Comparison of ENCODE assay signal across 10 cellular contexts in the genomic region with DNA sequence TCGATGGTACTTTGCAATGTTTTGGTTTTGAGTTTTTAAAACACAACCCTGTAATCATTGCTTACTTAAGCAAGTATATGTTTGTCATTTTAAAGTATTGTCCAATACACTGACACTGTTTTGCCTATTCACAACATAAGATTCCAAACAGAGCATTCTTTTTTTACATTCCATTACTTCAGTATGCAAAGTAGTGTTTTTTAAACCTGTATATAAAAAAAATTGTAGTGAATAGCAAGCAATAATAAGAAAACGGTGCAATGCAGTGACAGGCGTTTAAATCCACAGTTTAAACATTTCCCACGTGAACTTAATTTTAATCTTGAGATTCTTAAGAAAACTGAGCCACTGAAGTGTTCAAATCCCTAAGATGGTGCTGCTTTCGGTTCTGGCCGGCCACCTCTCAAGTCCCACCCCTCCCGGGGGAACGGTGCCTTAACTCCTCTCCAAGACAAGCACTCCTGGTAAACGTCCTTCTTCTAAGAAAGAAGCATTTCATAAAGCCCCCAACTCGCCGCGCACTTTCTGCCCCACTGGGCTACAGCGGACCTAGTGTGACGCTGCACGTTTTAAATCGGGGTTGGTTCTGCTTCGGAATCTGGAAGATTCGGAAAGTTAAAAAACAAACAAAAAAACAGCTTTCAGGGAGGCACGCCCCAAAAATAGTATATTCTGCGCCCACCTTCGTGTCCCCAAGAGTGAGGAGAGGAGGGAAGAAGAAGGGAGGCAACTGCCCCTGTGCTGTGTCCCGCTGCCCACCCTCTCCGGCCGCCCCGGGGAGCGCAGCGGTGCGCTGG. TPM values are rescaled to one million over a fixed set of nuclear protein-coding genes. Genes with fewer than 3 reads are reported as not detected.
DNase-seq lines count a peak whose midpoint lies in the region; ATAC-seq and TF ChIP-seq lines count a peak whose summit lies in the region.
"Had no signal": no experiment of that assay in that cellular context is flagged by ENCODE, and none has a peak within 500 bp of the region (broad histone marks: within the 10 kb centered on the region; RNA-seq: fewer than 3 reads in every experiment).

No MANE protein-coding gene starts in this region.

- WGBS in liver: 5% methylated on average over 28 of the region's 28 CpGs

- peak; percentile 29 for DNase-seq in DMS 273 (lab: John Stamatoyannopoulos, UW; ENCODE audit: unreplicated experiment)
- no peak for DNase-seq in DMS 273 treated with DMSO at 0.1 percent for 48 hours (lab: John Stamatoyannopoulos, UW)
- peak; percentile 74 for DNase-seq in coronary artery (ENCODE audit: low spot score)
- no peak for DNase-seq in thoracic aorta (ENCODE audit: low spot score)
- no peak for DNase-seq in SW 1271 (lab: John Stamatoyannopoulos, UW)
- no peak for DNase-seq in OCI-M2 (lab: John Stamatoyannopoulos, UW; ENCODE audit: unreplicated experiment)
- DNase-seq: stimulated activated CD4-positive, alpha-beta T cell treated with anti-CD3 and anti-CD28 coated beads, Interleukin-2, amount 100 ng/mL, for 48 hours had no signal

- H3K4me3 ChIP-seq in coronary artery: peak overlapping the region; percentile 78
- H3K4me3 ChIP-seq in liver (ENCODE audit: low read depth in 1 of 3, low read length in 3 of 3): peak overlapping the region; percentile 27 to 73 (median 57)
- peak overlapping the region; percentile 92 for H3K4me3 ChIP-seq in thoracic aorta

- H3K36me3 ChIP-seq in liver (ENCODE audit: control insufficient read depth in 4 of 4, insufficient read depth in 3 of 4, low read depth in 1 of 4, low read length in 3 of 4): no peaks in the 10 kb centered on the region
- no peaks in the 10 kb centered on the region for H3K36me3 ChIP-seq in thoracic aorta

- peak overlapping the region in 1 of 2 donors; percentile 19 for H3K9ac ChIP-seq in liver (ENCODE audit: low read depth in 1 of 2, low read length in 2 of 2)

- TF ChIP-seq RAD21 in liver (IDR thresholded peaks at IDR 0.05): no peak

- H3K4me1 ChIP-seq in liver (ENCODE audit: control insufficient read depth in 4 of 4, insufficient read depth in 4 of 4, low read length in 3 of 4): peaks cover 10 to 30% (median 25%) of the 10 kb centered on the region in 4 donors
- H3K4me1 ChIP-seq in thoracic aorta (ENCODE audit: control insufficient read depth in 1 of 2, low read depth in 2 of 2): peaks cover 10 to 23% of the 10 kb centered on the region in 2 donors

- ATAC-seq in thoracic aorta (ENCODE audit: insufficient number of reproducible peaks, low FRiP score, low read depth) (no peak), HG02970 (IDR thresholded peaks at IDR 0.05; ENCODE audit: low FRiP score, unreplicated experiment) (no peak)

- peaks cover 0 to 20% (median 5%) of the 10 kb centered on the region in 4 donors for H3K27me3 ChIP-seq in liver (ENCODE audit: control insufficient read depth in 4 of 4, insufficient read depth in 4 of 4, low read length in 3 of 4)
- H3K27me3 ChIP-seq in thoracic aorta (replicated peaks; ENCODE audit: insufficient read depth): no peaks in the 10 kb centered on the region

- H3K9me3 ChIP-seq in liver (ENCODE audit: control insufficient read depth in 4 of 4, low read length in 3 of 4) (no peaks in the 10 kb centered on the region), thoracic aorta (no peaks in the 10 kb centered on the region)

- TF ChIP-seq CTCF in coronary artery (IDR thresholded peaks at IDR 0.05): no peak
- TF ChIP-seq CTCF in liver (IDR thresholded peaks at IDR 0.05; ENCODE audit: low read depth, low read length, missing input control): no peak
- TF ChIP-seq CTCF in thoracic aorta (IDR thresholded peaks at IDR 0.05): no peak

- H3K27ac ChIP-seq in coronary artery (peak overlapping the region; percentile 91 to 93), liver (ENCODE audit: low read depth in 1 of 2, low read length in 2 of 2) (peak overlapping the region in 1 of 2 donors; percentile 12), thoracic aorta (peak overlapping the region; percentile 88 to 93)
- H3K27ac ChIP-seq: 22Rv1 had no signal

TF ChIP-seq in liver, 16 proteins besides CTCF, POLR2A, EP300 and RAD21:
- TF ChIP-seq TAF1 (conservative IDR thresholded peaks at IDR 0.05) (no peak), EGR1 (IDR thresholded peaks at IDR 0.05; ENCODE audit: low read depth in 2 of 2) (no peak), ATF3 (IDR thresholded peaks at IDR 0.05) (no peak)

RNA-seq across cellular contexts. Expression of gene PGR, which starts 2.9 kb away (rescaled TPM):
- total RNA-seq in liver (under 1 TPM in 1 of 2 donors, not detected in 1; 0.17 TPM), thoracic aorta (10 to 100 TPM; 22.4 to 25.2 TPM)
- under 1 TPM; 0.04 to 0.16 TPM for polyA plus RNA-seq in liver

Comparison
In these comparisons a context has a peak if more than half of its experiments do, and no peak if none do; other contexts are left out.
1. DNase-seq: peak in DMS 273 (single experiment) and coronary artery (single experiment); none in DMS 273 treated with DMSO at 0.1 percent for 48 hours (single experiment), thoracic aorta (single experiment), SW 1271 (0 of 2) and OCI-M2 (single experiment).
2. RNA of gene PGR, which starts 2.9 kb away (total RNA-seq): 22.4 to 25.2 TPM in thoracic aorta; 0.17 TPM in liver; every median in the first group is over 10 times any median in the second.
3. Peak in every context shown above with its lines, with median percentiles within 50 percentile points of each other: H3K4me3 ChIP-seq.